13 cellular contexts compared by ENCODE assay signal in the genomic region with DNA sequence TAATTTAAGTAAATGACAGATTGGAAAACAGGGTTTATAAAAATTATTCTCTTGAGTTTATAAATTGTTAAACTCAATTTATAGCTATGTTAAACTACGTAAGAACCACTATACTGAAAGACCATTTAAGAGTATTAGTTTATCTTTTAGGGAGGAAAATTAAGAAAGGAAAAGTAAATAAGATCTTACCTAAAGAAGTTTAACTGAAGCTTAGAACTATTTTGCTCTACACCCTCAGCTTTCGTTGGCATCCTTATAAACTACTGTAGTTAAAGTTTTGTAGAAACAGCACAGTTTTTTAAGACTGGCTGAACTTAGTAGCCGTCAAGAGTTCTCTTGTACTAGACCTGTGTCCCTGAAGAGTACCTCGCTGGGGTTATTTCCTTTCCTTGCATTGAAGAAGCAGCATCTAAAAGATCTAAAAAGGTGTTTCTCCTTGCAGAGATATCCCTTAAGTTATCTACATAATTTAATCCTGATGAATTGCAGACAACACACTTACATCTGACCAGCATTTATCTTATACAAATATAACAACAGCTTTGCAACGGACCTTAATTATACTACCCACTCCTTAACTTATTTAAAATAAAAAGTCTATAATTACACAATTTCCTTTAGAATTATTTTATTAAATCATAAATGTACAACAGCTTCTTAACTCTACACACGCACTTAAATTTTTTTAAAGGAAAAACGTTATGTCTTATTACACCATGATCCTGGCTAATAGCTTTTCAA. TPM values are rescaled to one million over a fixed set of nuclear protein-coding genes. Genes with fewer than 3 reads are reported as not detected.
A peak's percentile ranks its signal among the peaks of the same experiment; 100 is the strongest.
DNase-seq lines count a peak whose midpoint lies in the region; ATAC-seq and TF ChIP-seq lines count a peak whose summit lies in the region.
"Had no signal": no experiment of that assay in that cellular context is flagged by ENCODE, and none has a peak within 500 bp of the region (broad histone marks: within the 10 kb centered on the region; RNA-seq: fewer than 3 reads in every experiment).

No MANE protein-coding gene starts in this region.

- peak overlapping the region; percentile 2; the same call in 1 of the 2 replicates for H3K9ac ChIP-seq in KMS-11
- H3K9ac ChIP-seq: BLaER1 treated with 17β-estradiol and CSF1 and Interleukin-3, amounts not matched to agents 10 nM and 100 nM; GM23248 had no signal

- no peak overlapping the region for H2AFZ ChIP-seq in KMS-11 (ENCODE audit: low read depth)
- H2AFZ ChIP-seq: GM23248 had no signal

- DNase-seq in CD8-positive, alpha-beta memory T cell: no peak
- no peak for DNase-seq in activated T-helper 2 cell treated with anti-CD3 and anti-CD28 coated beads, Interferon-gamma antibody, Interleukin-2, Interleukin-4, amounts not matched to agents 10 μg/mL and 5 μg/mL and 100 μg/mL, durations not matched to agents 14 hours and 24 hours and 36 hours (ENCODE audit: low spot score)
- DNase-seq in naive thymus-derived CD8-positive, alpha-beta T cell: no peak
- no peak for DNase-seq in tibial nerve (ENCODE audit: low spot score in 2 of 2)
- DNase-seq in HuH-7.5 (ENCODE audit: low spot score): no peak
- DNase-seq in dedifferentiated amniotic fluid mesenchymal stem cell (ENCODE audit: extremely low spot score): no peak
- DNase-seq: activated CD4-positive, alpha-beta T cell treated with anti-CD3 and anti-CD28 coated beads, Interleukin-2, amount 50 U/mL, for 48 hours; DMS79 treated with DMSO at 0.1 percent for 48 hours; GM23248; NK-92 treated with Interleukin-12 subunit alpha and Interleukin-12 subunit beta, amount 100 ng/mL, for 24 hours; SIG-M5 had no signal

- intact Hi-C loops in activated T-helper 2 cell treated with anti-CD3 and anti-CD28 coated beads, Interferon-gamma antibody, Interleukin-2, Interleukin-4, amounts not matched to agents 10 μg/mL and 5 μg/mL and 100 μg/mL, durations not matched to agents 14 hours and 24 hours and 36 hours (cut with micrococcal nuclease): no loop called here

- H4K20me1 ChIP-seq in KMS-11 (ENCODE audit: insufficient read depth): peaks cover 95% of the 10 kb centered on the region

- no peak overlapping the region for H3K27ac ChIP-seq in CD8-positive, alpha-beta memory T cell (ENCODE audit: low read depth, low read length)
- H3K27ac ChIP-seq in KMS-11 (peak overlapping the region; percentile 23; the same call in 1 of the 2 replicates), tibial nerve (no peak overlapping the region)
- H3K27ac ChIP-seq: GM23248 had no signal

- ATAC-seq in naive thymus-derived CD8-positive, alpha-beta T cell: no peak

- H3K36me3 Mint-ChIP-seq in CD8-positive, alpha-beta memory T cell: peaks cover 34 to 92% (median 53%) of the 10 kb centered on the region in 3 donors
- peaks cover 98% of the 10 kb centered on the region for H3K36me3 Mint-ChIP-seq in activated T-helper 2 cell treated with anti-CD3 and anti-CD28 coated beads, Interferon-gamma antibody, Interleukin-2, Interleukin-4, amounts not matched to agents 10 μg/mL and 5 μg/mL and 100 μg/mL, durations not matched to agents 14 hours and 24 hours and 36 hours (ENCODE audit: low read depth)
- peaks cover 32 to 92% (median 50%) of the 10 kb centered on the region in 3 donors for H3K36me3 Mint-ChIP-seq in naive thymus-derived CD8-positive, alpha-beta T cell

- H3K27me3 ChIP-seq in CD8-positive, alpha-beta memory T cell (ENCODE audit: insufficient read depth, low read length, poor library complexity, severe bottlenecking): no peaks in the 10 kb centered on the region
- no peaks in the 10 kb centered on the region for H3K27me3 ChIP-seq in KMS-11 (ENCODE audit: insufficient read depth, low read depth)
- no peaks in the 10 kb centered on the region for H3K27me3 ChIP-seq in tibial nerve
- H3K27me3 ChIP-seq: BLaER1 treated with 17β-estradiol and CSF1 and Interleukin-3, amounts not matched to agents 10 nM and 100 nM had no signal

- peak overlapping the region in 6 of 8 donors; percentile 53 to 92 (median 80) for H3K27ac Mint-ChIP-seq in CD8-positive, alpha-beta memory T cell
- peak overlapping the region; percentile 50 for H3K27ac Mint-ChIP-seq in activated T-helper 2 cell treated with anti-CD3 and anti-CD28 coated beads, Interferon-gamma antibody, Interleukin-2, Interleukin-4, amounts not matched to agents 10 μg/mL and 5 μg/mL and 100 μg/mL, durations not matched to agents 14 hours and 24 hours and 36 hours
- H3K27ac Mint-ChIP-seq in naive thymus-derived CD8-positive, alpha-beta T cell: peak overlapping the region in 5 of 10 donors; percentile 64 to 90 (median 69)

- H3K27me3 Mint-ChIP-seq in CD8-positive, alpha-beta memory T cell: no peaks in the 10 kb centered on the region
- H3K27me3 Mint-ChIP-seq in activated T-helper 2 cell treated with anti-CD3 and anti-CD28 coated beads, Interferon-gamma antibody, Interleukin-2, Interleukin-4, amounts not matched to agents 10 μg/mL and 5 μg/mL and 100 μg/mL, durations not matched to agents 14 hours and 24 hours and 36 hours (ENCODE audit: low read depth): no peaks in the 10 kb centered on the region
- no peaks in the 10 kb centered on the region for H3K27me3 Mint-ChIP-seq in naive thymus-derived CD8-positive, alpha-beta T cell

- no peaks in the 10 kb centered on the region for H3K9me3 ChIP-seq in CD8-positive, alpha-beta memory T cell (ENCODE audit: low read length)
- H3K9me3 ChIP-seq in tibial nerve: no peaks in the 10 kb centered on the region
- H3K9me3 ChIP-seq: BLaER1 treated with 17β-estradiol and CSF1 and Interleukin-3, amounts not matched to agents 10 nM and 100 nM had no signal

- H3K4me1 ChIP-seq in CD8-positive, alpha-beta memory T cell (ENCODE audit: insufficient read depth, low read length): peaks cover 67% of the 10 kb centered on the region
- H3K4me1 ChIP-seq in KMS-11 (ENCODE audit: low read depth, poor library complexity, severe bottlenecking): peaks cover 100% of the 10 kb centered on the region
- H3K4me1 ChIP-seq in tibial nerve: peaks cover 0 to 63% (median 38%) of the 10 kb centered on the region in 4 donors

- H3K4me1 Mint-ChIP-seq in CD8-positive, alpha-beta memory T cell: peaks cover 89 to 100% (median 99%) of the 10 kb centered on the region in 3 donors
- H3K4me1 Mint-ChIP-seq in activated T-helper 2 cell treated with anti-CD3 and anti-CD28 coated beads, Interferon-gamma antibody, Interleukin-2, Interleukin-4, amounts not matched to agents 10 μg/mL and 5 μg/mL and 100 μg/mL, durations not matched to agents 14 hours and 24 hours and 36 hours (ENCODE audit: low read depth): peaks cover 86% of the 10 kb centered on the region
- peaks cover 47 to 92% (median 91%) of the 10 kb centered on the region in 4 donors for H3K4me1 Mint-ChIP-seq in naive thymus-derived CD8-positive, alpha-beta T cell

- H3K36me3 ChIP-seq in CD8-positive, alpha-beta memory T cell (ENCODE audit: insufficient read depth, low read length): peaks cover 63% of the 10 kb centered on the region
- H3K36me3 ChIP-seq in KMS-11 (ENCODE audit: insufficient read depth) (peaks cover 57% of the 10 kb centered on the region), tibial nerve (peaks cover 0 to 95% (median 13%) of the 10 kb centered on the region in 3 donors)

- CTCF ChIA-PET in CD8-positive, alpha-beta memory T cell (lab: Charles Lee): interaction anchor here (0.7 to 10.1 kb wide), 8 partner anchors 12 to 299 kb away, joined by 3 to 94 read pairs (median 7); a partner anchor contains a TSS

- TF ChIP-seq CTCF in KMS-11 (conservative IDR thresholded peaks at IDR 0.05; ENCODE audit: low read depth, low read length) (no peak), tibial nerve (IDR thresholded peaks at IDR 0.05) (no peak)

- no peaks in the 10 kb centered on the region for H3K9me3 Mint-ChIP-seq in CD8-positive, alpha-beta memory T cell
- H3K9me3 Mint-ChIP-seq in activated T-helper 2 cell treated with anti-CD3 and anti-CD28 coated beads, Interferon-gamma antibody, Interleukin-2, Interleukin-4, amounts not matched to agents 10 μg/mL and 5 μg/mL and 100 μg/mL, durations not matched to agents 14 hours and 24 hours and 36 hours: no peaks in the 10 kb centered on the region
- no peaks in the 10 kb centered on the region for H3K9me3 Mint-ChIP-seq in naive thymus-derived CD8-positive, alpha-beta T cell

- TF ChIP-seq EP300 in tibial nerve (IDR thresholded peaks at IDR 0.05): no peak

- H3K79me2 ChIP-seq in KMS-11 (ENCODE audit: insufficient read depth, low read depth): peaks cover 72% of the 10 kb centered on the region

- H3K4me2 ChIP-seq in KMS-11: peak overlapping the region; percentile 1; the same call in 1 of the 2 replicates

- no peak for TF ChIP-seq POLR2A in tibial nerve (IDR thresholded peaks at IDR 0.05)

- peak overlapping the region in 6 of 7 donors; percentile 7 to 78 (median 44) for H3K4me3 Mint-ChIP-seq in CD8-positive, alpha-beta memory T cell
- no peak overlapping the region for H3K4me3 Mint-ChIP-seq in activated T-helper 2 cell treated with anti-CD3 and anti-CD28 coated beads, Interferon-gamma antibody, Interleukin-2, Interleukin-4, amounts not matched to agents 10 μg/mL and 5 μg/mL and 100 μg/mL, durations not matched to agents 14 hours and 24 hours and 36 hours (ENCODE audit: low read depth)
- peak overlapping the region in 7 of 10 donors; percentile 6 to 99 (median 67) for H3K4me3 Mint-ChIP-seq in naive thymus-derived CD8-positive, alpha-beta T cell

- 74 to 75% methylated on average over 7 of the region's 7 CpGs for WGBS in tibial nerve, 2 donors

- POLR2A ChIA-PET in CD8-positive, alpha-beta memory T cell (lab: Charles Lee): interaction anchor here (0.5 to 2.1 kb wide), 10 partner anchors 9 to 100 kb away, joined by 3 to 8 read pairs (median 3); a partner anchor contains a TSS
- POLR2A ChIA-PET in naive thymus-derived CD8-positive, alpha-beta T cell (lab: Charles Lee): interaction anchor here (1.1 to 9.6 kb wide), 10 partner anchors 8 to 101 kb away, joined by 3 to 110 read pairs (median 6); a partner anchor contains a TSS

- H3K4me3 ChIP-seq in CD8-positive, alpha-beta memory T cell (ENCODE audit: low read length): no peak overlapping the region
- H3K4me3 ChIP-seq in KMS-11 (IDR thresholded peaks at IDR 0.05; ENCODE audit: insufficient read depth, low read depth, low read length) (no peak overlapping the region), tibial nerve (no peak overlapping the region)
- H3K4me3 ChIP-seq: BLaER1 treated with 17β-estradiol and CSF1 and Interleukin-3, amounts not matched to agents 10 nM and 100 nM; GM23248 had no signal

RNA-seq across cellular contexts. Expression of a gene that starts 9.1 kb away (rescaled TPM):
- total RNA-seq in CD8-positive, alpha-beta memory T cell: 100 to 1,000 TPM; 950 to 966 TPM
- polyA plus RNA-seq in CD8-positive, alpha-beta memory T cell: 742 TPM
- total RNA-seq in activated T-helper 2 cell treated with anti-CD3 and anti-CD28 coated beads, Interferon-gamma antibody, Interleukin-2, Interleukin-4, amounts not matched to agents 10 μg/mL and 5 μg/mL and 100 μg/mL, durations not matched to agents 14 hours and 24 hours and 36 hours: 835 and 845 TPM in 2 replicates
- total RNA-seq in naive thymus-derived CD8-positive, alpha-beta T cell: 100 to 1,000 TPM; 504 to 555 TPM
- polyA plus RNA-seq in naive thymus-derived CD8-positive, alpha-beta T cell: 100 to 1,000 TPM; 506 to 789 (median 577) TPM
- 100 to 1,000 TPM; 184 to 306 (median 234) TPM for total RNA-seq in tibial nerve

RNA-seq across cellular contexts. Expression of a gene that starts 10.1 kb away (rescaled TPM):
- 100 to 1,000 TPM; 293 to 296 TPM for total RNA-seq in CD8-positive, alpha-beta memory T cell
- 107 TPM for polyA plus RNA-seq in CD8-positive, alpha-beta memory T cell
- 274 and 275 TPM in 2 replicates for total RNA-seq in activated T-helper 2 cell treated with anti-CD3 and anti-CD28 coated beads, Interferon-gamma antibody, Interleukin-2, Interleukin-4, amounts not matched to agents 10 μg/mL and 5 μg/mL and 100 μg/mL, durations not matched to agents 14 hours and 24 hours and 36 hours
- 100 to 1,000 TPM; 197 to 205 TPM for total RNA-seq in naive thymus-derived CD8-positive, alpha-beta T cell
- polyA plus RNA-seq in naive thymus-derived CD8-positive, alpha-beta T cell: 100 to 1,000 TPM; 105 to 114 (median 113) TPM
- 100 to 1,000 TPM in 1 of 4 donors, 10 to 100 TPM in 3; 61.7 to 109 (median 77.7) TPM for total RNA-seq in tibial nerve

RNA-seq across cellular contexts. Expression of a gene that starts 39.4 kb away (rescaled TPM):
- 10 to 100 TPM; 43.5 to 47.4 TPM for total RNA-seq in CD8-positive, alpha-beta memory T cell
- polyA plus RNA-seq in CD8-positive, alpha-beta memory T cell: 6.5 TPM
- total RNA-seq in activated T-helper 2 cell treated with anti-CD3 and anti-CD28 coated beads, Interferon-gamma antibody, Interleukin-2, Interleukin-4, amounts not matched to agents 10 μg/mL and 5 μg/mL and 100 μg/mL, durations not matched to agents 14 hours and 24 hours and 36 hours: 42.3 and 44.6 TPM in 2 replicates
- 1 to 10 TPM; 2.1 to 3.6 TPM for total RNA-seq in naive thymus-derived CD8-positive, alpha-beta T cell
- 1 to 10 TPM; 1.4 to 4.3 (median 2.9) TPM for polyA plus RNA-seq in naive thymus-derived CD8-positive, alpha-beta T cell
- 1 to 10 TPM; 2.7 to 6.5 (median 5.1) TPM for total RNA-seq in tibial nerve
